1 cellular context compared by ENCODE assay signal in genomic region chr19:34734601-34735103, GRCh38.
TF ChIP-seq lines count a peak whose summit lies in the region.

No MANE protein-coding gene starts in this region.

TF ChIP-seq in endothelial cell of umbilical vein, 7 proteins besides CTCF, POLR2A, EP300 and RAD21:
- TF ChIP-seq MYC (IDR thresholded peaks at IDR 0.05; ENCODE audit: low read depth, low read length) (no peak), FOS (IDR thresholded peaks at IDR 0.05; ENCODE audit: borderline replicate concordance, insufficient read depth, low read length) (no peak), POLR2AphosphoS5 (IDR thresholded peaks at IDR 0.05; ENCODE audit: insufficient read depth, low read depth, low read length) (no peak), GATA2 (IDR thresholded peaks at IDR 0.05; ENCODE audit: insufficient read depth, insufficient read length, low read depth, low read length) (no peak), MAX (IDR thresholded peaks at IDR 0.05; ENCODE audit: insufficient read depth, insufficient read length) (no peak), JUN (IDR thresholded peaks at IDR 0.05; ENCODE audit: borderline replicate concordance, insufficient read depth, insufficient read length, low read depth) (no peak), EZH2 (IDR thresholded peaks at IDR 0.05; ENCODE audit: borderline replicate concordance, low read depth, low read length, severe bottlenecking) (no peak)
